1 cellular context compared by ENCODE assay signal in the genomic region with DNA sequence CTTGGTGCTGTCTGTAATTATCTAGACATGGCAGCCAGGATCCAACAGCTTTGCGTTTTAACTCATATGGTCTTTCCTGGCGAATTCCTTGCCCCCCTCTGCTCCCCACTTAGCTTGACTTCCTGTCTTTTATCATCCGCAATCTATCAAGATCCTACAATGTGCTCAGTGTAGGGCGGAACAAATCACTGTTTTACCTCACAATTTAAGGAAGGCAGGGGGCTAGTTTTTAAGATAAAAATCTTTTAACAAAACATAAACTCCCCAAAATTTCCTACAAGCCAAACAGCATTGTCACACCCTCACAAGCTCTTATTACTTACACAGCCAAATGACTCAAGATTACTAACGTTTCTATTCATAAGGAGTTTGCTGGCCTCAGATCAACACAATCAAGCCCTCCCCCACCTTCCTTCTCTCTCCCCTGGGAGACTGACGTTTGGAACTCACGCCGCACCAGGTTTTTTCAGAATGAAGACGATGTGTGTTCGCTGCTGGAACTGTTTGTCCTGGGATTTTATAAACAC.
TF ChIP-seq lines count a peak whose summit lies in the region.

No MANE protein-coding gene starts in this region.

TF ChIP-seq in H1, 55 proteins besides CTCF, POLR2A, EP300 and RAD21 (continued from another document):
- TF ChIP-seq, protein P1, sequence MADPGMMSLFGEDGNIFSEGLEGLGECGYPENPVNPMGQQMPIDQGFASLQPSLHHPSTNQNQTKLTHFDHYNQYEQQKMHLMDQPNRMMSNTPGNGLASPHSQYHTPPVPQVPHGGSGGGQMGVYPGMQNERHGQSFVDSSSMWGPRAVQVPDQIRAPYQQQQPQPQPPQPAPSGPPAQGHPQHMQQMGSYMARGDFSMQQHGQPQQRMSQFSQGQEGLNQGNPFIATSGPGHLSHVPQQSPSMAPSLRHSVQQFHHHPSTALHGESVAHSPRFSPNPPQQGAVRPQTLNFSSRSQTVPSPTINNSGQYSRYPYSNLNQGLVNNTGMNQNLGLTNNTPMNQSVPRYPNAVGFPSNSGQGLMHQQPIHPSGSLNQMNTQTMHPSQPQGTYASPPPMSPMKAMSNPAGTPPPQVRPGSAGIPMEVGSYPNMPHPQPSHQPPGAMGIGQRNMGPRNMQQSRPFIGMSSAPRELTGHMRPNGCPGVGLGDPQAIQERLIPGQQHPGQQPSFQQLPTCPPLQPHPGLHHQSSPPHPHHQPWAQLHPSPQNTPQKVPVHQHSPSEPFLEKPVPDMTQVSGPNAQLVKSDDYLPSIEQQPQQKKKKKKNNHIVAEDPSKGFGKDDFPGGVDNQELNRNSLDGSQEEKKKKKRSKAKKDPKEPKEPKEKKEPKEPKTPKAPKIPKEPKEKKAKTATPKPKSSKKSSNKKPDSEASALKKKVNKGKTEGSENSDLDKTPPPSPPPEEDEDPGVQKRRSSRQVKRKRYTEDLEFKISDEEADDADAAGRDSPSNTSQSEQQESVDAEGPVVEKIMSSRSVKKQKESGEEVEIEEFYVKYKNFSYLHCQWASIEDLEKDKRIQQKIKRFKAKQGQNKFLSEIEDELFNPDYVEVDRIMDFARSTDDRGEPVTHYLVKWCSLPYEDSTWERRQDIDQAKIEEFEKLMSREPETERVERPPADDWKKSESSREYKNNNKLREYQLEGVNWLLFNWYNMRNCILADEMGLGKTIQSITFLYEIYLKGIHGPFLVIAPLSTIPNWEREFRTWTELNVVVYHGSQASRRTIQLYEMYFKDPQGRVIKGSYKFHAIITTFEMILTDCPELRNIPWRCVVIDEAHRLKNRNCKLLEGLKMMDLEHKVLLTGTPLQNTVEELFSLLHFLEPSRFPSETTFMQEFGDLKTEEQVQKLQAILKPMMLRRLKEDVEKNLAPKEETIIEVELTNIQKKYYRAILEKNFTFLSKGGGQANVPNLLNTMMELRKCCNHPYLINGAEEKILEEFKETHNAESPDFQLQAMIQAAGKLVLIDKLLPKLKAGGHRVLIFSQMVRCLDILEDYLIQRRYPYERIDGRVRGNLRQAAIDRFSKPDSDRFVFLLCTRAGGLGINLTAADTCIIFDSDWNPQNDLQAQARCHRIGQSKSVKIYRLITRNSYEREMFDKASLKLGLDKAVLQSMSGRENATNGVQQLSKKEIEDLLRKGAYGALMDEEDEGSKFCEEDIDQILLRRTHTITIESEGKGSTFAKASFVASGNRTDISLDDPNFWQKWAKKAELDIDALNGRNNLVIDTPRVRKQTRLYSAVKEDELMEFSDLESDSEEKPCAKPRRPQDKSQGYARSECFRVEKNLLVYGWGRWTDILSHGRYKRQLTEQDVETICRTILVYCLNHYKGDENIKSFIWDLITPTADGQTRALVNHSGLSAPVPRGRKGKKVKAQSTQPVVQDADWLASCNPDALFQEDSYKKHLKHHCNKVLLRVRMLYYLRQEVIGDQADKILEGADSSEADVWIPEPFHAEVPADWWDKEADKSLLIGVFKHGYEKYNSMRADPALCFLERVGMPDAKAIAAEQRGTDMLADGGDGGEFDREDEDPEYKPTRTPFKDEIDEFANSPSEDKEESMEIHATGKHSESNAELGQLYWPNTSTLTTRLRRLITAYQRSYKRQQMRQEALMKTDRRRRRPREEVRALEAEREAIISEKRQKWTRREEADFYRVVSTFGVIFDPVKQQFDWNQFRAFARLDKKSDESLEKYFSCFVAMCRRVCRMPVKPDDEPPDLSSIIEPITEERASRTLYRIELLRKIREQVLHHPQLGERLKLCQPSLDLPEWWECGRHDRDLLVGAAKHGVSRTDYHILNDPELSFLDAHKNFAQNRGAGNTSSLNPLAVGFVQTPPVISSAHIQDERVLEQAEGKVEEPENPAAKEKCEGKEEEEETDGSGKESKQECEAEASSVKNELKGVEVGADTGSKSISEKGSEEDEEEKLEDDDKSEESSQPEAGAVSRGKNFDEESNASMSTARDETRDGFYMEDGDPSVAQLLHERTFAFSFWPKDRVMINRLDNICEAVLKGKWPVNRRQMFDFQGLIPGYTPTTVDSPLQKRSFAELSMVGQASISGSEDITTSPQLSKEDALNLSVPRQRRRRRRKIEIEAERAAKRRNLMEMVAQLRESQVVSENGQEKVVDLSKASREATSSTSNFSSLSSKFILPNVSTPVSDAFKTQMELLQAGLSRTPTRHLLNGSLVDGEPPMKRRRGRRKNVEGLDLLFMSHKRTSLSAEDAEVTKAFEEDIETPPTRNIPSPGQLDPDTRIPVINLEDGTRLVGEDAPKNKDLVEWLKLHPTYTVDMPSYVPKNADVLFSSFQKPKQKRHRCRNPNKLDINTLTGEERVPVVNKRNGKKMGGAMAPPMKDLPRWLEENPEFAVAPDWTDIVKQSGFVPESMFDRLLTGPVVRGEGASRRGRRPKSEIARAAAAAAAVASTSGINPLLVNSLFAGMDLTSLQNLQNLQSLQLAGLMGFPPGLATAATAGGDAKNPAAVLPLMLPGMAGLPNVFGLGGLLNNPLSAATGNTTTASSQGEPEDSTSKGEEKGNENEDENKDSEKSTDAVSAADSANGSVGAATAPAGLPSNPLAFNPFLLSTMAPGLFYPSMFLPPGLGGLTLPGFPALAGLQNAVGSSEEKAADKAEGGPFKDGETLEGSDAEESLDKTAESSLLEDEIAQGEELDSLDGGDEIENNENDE (IDR thresholded peaks at IDR 0.05; ENCODE audit: insufficient replicate concordance, low read length), result peak; percentile 26
- TF ChIP-seq NANOG (IDR thresholded peaks at IDR 0.05; ENCODE audit: insufficient read depth, low read depth, low read length, poor library complexity, severe bottlenecking) (peak; percentile 46), JUND (IDR thresholded peaks at IDR 0.05; ENCODE audit: low read length) (no peak), SAP30 (IDR thresholded peaks at IDR 0.05; ENCODE audit: insufficient read depth, insufficient replicate concordance, low read length) (no peak), TEAD4 (IDR thresholded peaks at IDR 0.05; ENCODE audit: low read depth, low read length) (peak; percentile 78; the same call in 1 of the 2 replicates), SP1 (IDR thresholded peaks at IDR 0.05; ENCODE audit: low read depth, low read length) (peak; percentile 36; the same call in 1 of the 2 replicates)
